1 cellular context compared by ENCODE assay signal in genomic region chr16:57781741-57782606, GRCh38.
TF ChIP-seq lines count a peak whose summit lies in the region.

No MANE protein-coding gene starts in this region.

TF ChIP-seq in HepG2, 621 proteins besides CTCF, POLR2A, EP300 and RAD21 (continued from another document and continues in another):
- TF ChIP-seq ARHGAP35 (CRISPR knock-in tag; IDR thresholded peaks at IDR 0.05; ENCODE audit: borderline replicate concordance) (no peak), ZFYVE20 (CRISPR knock-in tag; IDR thresholded peaks at IDR 0.05; ENCODE audit: borderline replicate concordance, low read depth) (no peak), ZKSCAN8 (CRISPR knock-in tag; IDR thresholded peaks at IDR 0.05; ENCODE audit: borderline replicate concordance) (no peak), ZSCAN22 (CRISPR knock-in tag; IDR thresholded peaks at IDR 0.05) (no peak), ZFP90 (CRISPR knock-in tag; IDR thresholded peaks at IDR 0.05; ENCODE audit: borderline replicate concordance) (no peak; the same call in 1 of the 2 replicates), ZNF615 (CRISPR knock-in tag; IDR thresholded peaks at IDR 0.05; ENCODE audit: borderline replicate concordance) (0 out of 2 replicates have a peak, but pooled peaks have one; percentile 40), HNF4A (CRISPR knock-in tag; IDR thresholded peaks at IDR 0.05) (peak; percentile 98), NFKB2 (CRISPR knock-in tag; IDR thresholded peaks at IDR 0.05; ENCODE audit: borderline replicate concordance) (no peak; the same call in 1 of the 2 replicates), ZNF557 (CRISPR knock-in tag; IDR thresholded peaks at IDR 0.05) (0 out of 2 replicates have a peak, but pooled peaks have one; percentile 2), ZMAT5 (CRISPR knock-in tag; IDR thresholded peaks at IDR 0.05; ENCODE audit: borderline replicate concordance, low read depth) (no peak), ZNF883 (CRISPR knock-in tag; IDR thresholded peaks at IDR 0.05; ENCODE audit: not compliant biosample characterization) (no peak), ZBTB43 (CRISPR knock-in tag; conservative IDR thresholded peaks at IDR 0.05) (no peak), ZNF225 (CRISPR knock-in tag; IDR thresholded peaks at IDR 0.05) (0 out of 2 replicates have a peak, but pooled peaks have one; percentile 11), ZNF7 (CRISPR knock-in tag; IDR thresholded peaks at IDR 0.05) (no peak; the same call in 1 of the 2 replicates), TEAD2 (CRISPR knock-in tag; IDR thresholded peaks at IDR 0.05) (no peak), ATM (IDR thresholded peaks at IDR 0.05; ENCODE audit: borderline replicate concordance) (no peak), YEATS2 (CRISPR knock-in tag; IDR thresholded peaks at IDR 0.05; ENCODE audit: borderline replicate concordance) (no peak), NFE2 (CRISPR knock-in tag; IDR thresholded peaks at IDR 0.05) (no peak), ZNF776 (CRISPR knock-in tag; IDR thresholded peaks at IDR 0.05) (no peak), MAX (IDR thresholded peaks at IDR 0.05) (no peak; the same call in 1 of the 2 replicates), ZNF253 (CRISPR knock-in tag; IDR thresholded peaks at IDR 0.05; ENCODE audit: borderline replicate concordance) (no peak), ZNF790 (CRISPR knock-in tag; IDR thresholded peaks at IDR 0.05; ENCODE audit: borderline replicate concordance) (no peak; the same call in 1 of the 2 replicates), ARNTL (CRISPR knock-in tag; IDR thresholded peaks at IDR 0.05) (no peak; the same call in 1 of the 2 replicates), JUNB (CRISPR knock-in tag; IDR thresholded peaks at IDR 0.05; ENCODE audit: borderline replicate concordance) (no peak), ZNF343 (CRISPR knock-in tag; IDR thresholded peaks at IDR 0.05) (peak; percentile 48; the same call in 1 of the 2 replicates), SNAPC5 (CRISPR knock-in tag; IDR thresholded peaks at IDR 0.05; ENCODE audit: borderline replicate concordance) (no peak; the same call in 1 of the 2 replicates), HOXA9 (CRISPR knock-in tag; IDR thresholded peaks at IDR 0.05; ENCODE audit: borderline replicate concordance) (no peak), ZNF781 (CRISPR knock-in tag; IDR thresholded peaks at IDR 0.05; ENCODE audit: borderline replicate concordance, not compliant biosample characterization) (no peak), ZNF800 (CRISPR knock-in tag; IDR thresholded peaks at IDR 0.05) (peak; percentile 24; the same call in 1 of the 2 replicates), ZFP37 (CRISPR knock-in tag; IDR thresholded peaks at IDR 0.05; ENCODE audit: borderline replicate concordance) (no peak; the same call in 1 of the 2 replicates), U2AF1 (optimal IDR thresholded peaks at IDR 0.05; ENCODE audit: low read depth, low read length) (peak; percentile 63), PAF1 (CRISPR knock-in tag; IDR thresholded peaks at IDR 0.05) (no peak), ZFP36L2 (CRISPR knock-in tag; IDR thresholded peaks at IDR 0.05) (no peak), SIX4 (CRISPR knock-in tag; IDR thresholded peaks at IDR 0.05) (0 out of 2 replicates have a peak, but pooled peaks have one; percentile 45), NPAS2 (CRISPR knock-in tag; IDR thresholded peaks at IDR 0.05; ENCODE audit: borderline replicate concordance) (no peak), ZNF660 (CRISPR knock-in tag; IDR thresholded peaks at IDR 0.05; ENCODE audit: borderline replicate concordance, low read depth) (no peak), SMAD3 (CRISPR knock-in tag; IDR thresholded peaks at IDR 0.05) (peak; percentile 43; the same call in 1 of the 2 replicates), GTF3A (CRISPR knock-in tag; conservative IDR thresholded peaks at IDR 0.05) (0 out of 2 replicates have a peak, but pooled peaks have one; percentile 63), TAF1 (CRISPR knock-in tag; IDR thresholded peaks at IDR 0.05) (no peak), CCAR2 (optimal IDR thresholded peaks at IDR 0.05; ENCODE audit: low read depth, low read length) (no peak), ZNF749 (CRISPR knock-in tag; IDR thresholded peaks at IDR 0.05; ENCODE audit: borderline replicate concordance) (peak; percentile 55; the same call in 1 of the 2 replicates), ZNF75D (CRISPR knock-in tag; IDR thresholded peaks at IDR 0.05; ENCODE audit: borderline replicate concordance) (no peak), HOXD1 (CRISPR knock-in tag; IDR thresholded peaks at IDR 0.05) (no peak; the same call in 1 of the 2 replicates), JDP2 (CRISPR knock-in tag; IDR thresholded peaks at IDR 0.05; ENCODE audit: borderline replicate concordance) (no peak), LRRFIP1 (CRISPR knock-in tag; conservative IDR thresholded peaks at IDR 0.05) (no peak), ZNF350 (CRISPR knock-in tag; IDR thresholded peaks at IDR 0.05; ENCODE audit: borderline replicate concordance, low read depth) (peak; percentile 91), AKAP8 (CRISPR knock-in tag; IDR thresholded peaks at IDR 0.05) (0 out of 2 replicates have a peak, but pooled peaks have one; percentile 38), MNT (IDR thresholded peaks at IDR 0.05) (peak; percentile 43), SNRNP70 (IDR thresholded peaks at IDR 0.05; ENCODE audit: low read depth, low read length) (no peak), HOXA3 (CRISPR knock-in tag; IDR thresholded peaks at IDR 0.05) (peak; percentile 68; the same call in 1 of the 2 replicates), FOXP4 (CRISPR knock-in tag; IDR thresholded peaks at IDR 0.05) (peak; percentile 55; the same call in 1 of the 2 replicates), GATAD2A (CRISPR knock-in tag; IDR thresholded peaks at IDR 0.05) (peak; percentile 93), EHMT2 (IDR thresholded peaks at IDR 0.05; ENCODE audit: borderline replicate concordance, low read depth, low read length) (0 out of 2 replicates have a peak, but pooled peaks have one; percentile 51), ZNF720 (CRISPR knock-in tag; IDR thresholded peaks at IDR 0.05) (no peak), ZNF605 (CRISPR knock-in tag; IDR thresholded peaks at IDR 0.05) (peak; percentile 78), KLF6 (CRISPR knock-in tag; IDR thresholded peaks at IDR 0.05) (no peak), KDM1A (CRISPR knock-in tag; IDR thresholded peaks at IDR 0.05) (peak; percentile 100), ZUFSP (CRISPR knock-in tag; IDR thresholded peaks at IDR 0.05; ENCODE audit: borderline replicate concordance) (no peak), NCOA5 (CRISPR knock-in tag; IDR thresholded peaks at IDR 0.05) (no peak), ZNF577 (CRISPR knock-in tag; IDR thresholded peaks at IDR 0.05; ENCODE audit: borderline replicate concordance, low read depth) (no peak), ZSCAN20 (CRISPR knock-in tag; IDR thresholded peaks at IDR 0.05; ENCODE audit: borderline replicate concordance) (peak; percentile 51; the same call in 1 of the 2 replicates), MIXL1 (CRISPR knock-in tag; IDR thresholded peaks at IDR 0.05) (peak; percentile 44; the same call in 1 of the 2 replicates), TRIM24 (CRISPR knock-in tag; IDR thresholded peaks at IDR 0.05) (peak; percentile 9; the same call in 1 of the 2 replicates), ZNF367 (CRISPR knock-in tag; IDR thresholded peaks at IDR 0.05; ENCODE audit: borderline replicate concordance) (no peak; the same call in 1 of the 2 replicates), GABPB1 (CRISPR knock-in tag; IDR thresholded peaks at IDR 0.05) (peak; percentile 61; the same call in 1 of the 2 replicates), BATF2 (CRISPR knock-in tag; IDR thresholded peaks at IDR 0.05) (no peak)
